9 cellular contexts compared by ENCODE assay signal in genomic region chr2:8515864-8516533, GRCh38.
DNase-seq lines count a peak whose midpoint lies in the region; ATAC-seq, FAIRE-seq and TF ChIP-seq lines count a peak whose summit lies in the region.
"Had no signal": no experiment of that assay in that cellular context is flagged by ENCODE, and none has a peak within 500 bp of the region (broad histone marks: within the 10 kb centered on the region; RNA-seq: fewer than 3 reads in every experiment).

No MANE protein-coding gene starts in this region.

- peaks cover 17% of the 10 kb centered on the region for H3K9me3 ChIP-seq in KOPT-K1 (ENCODE audit: insufficient read depth, low read length, poor library complexity, severe bottlenecking)
- H3K9me3 ChIP-seq in upper lobe of left lung: no peaks in the 10 kb centered on the region

- TF ChIP-seq EP300 in upper lobe of left lung (IDR thresholded peaks at IDR 0.05): no peak

- CTCF ChIA-PET in activated CD8-positive, alpha-beta T cell treated with anti-CD3 and anti-CD28 coated beads for 36 hours (lab: Charles Lee): interaction anchor here (1.0 to 2.6 kb wide), 4 partner anchors 22 to 168 kb away, joined by 3 to 12 read pairs (median 5); no protein-coding TSS in a partner anchor
- CTCF ChIA-PET in MCF 10A (lab: Yijun Ruan, JAX): interaction anchor here (0.6 kb wide), 1 partner anchor 152 kb away, joined by 3 read pairs; no protein-coding TSS in a partner anchor

- no peak overlapping the region for H3K4me3 Mint-ChIP-seq in activated CD8-positive, alpha-beta T cell treated with anti-CD3 and anti-CD28 coated beads for 36 hours
- H3K4me3 Mint-ChIP-seq in MCF 10A (ENCODE audit: unreplicated experiment) (no peak overlapping the region), glutamatergic neuron (ENCODE audit: unreplicated experiment) (no peak overlapping the region)

- 67 to 82% methylated on average over 4 to 5 of the region's 5 CpGs for WGBS in upper lobe of left lung, 2 donors

- no peaks in the 10 kb centered on the region for H3K27me3 Mint-ChIP-seq in activated CD8-positive, alpha-beta T cell treated with anti-CD3 and anti-CD28 coated beads for 36 hours
- H3K27me3 Mint-ChIP-seq in MCF 10A (ENCODE audit: insufficient read depth, unreplicated experiment): no peaks in the 10 kb centered on the region
- H3K27me3 Mint-ChIP-seq in glutamatergic neuron (ENCODE audit: unreplicated experiment): no peaks in the 10 kb centered on the region

- H3K27ac ChIP-seq in KOPT-K1 (ENCODE audit: low read depth, low read length, poor library complexity, severe bottlenecking) (peak overlapping the region; percentile 77), upper lobe of left lung (peak overlapping the region in 3 of 4 donors; percentile 54 to 75 (median 75))

- TF ChIP-seq CTCF in activated CD8-positive, alpha-beta T cell treated with anti-CD3 and anti-CD28 coated beads for 36 hours (IDR thresholded peaks at IDR 0.05): no peak
- no peak for TF ChIP-seq CTCF in upper lobe of left lung (IDR thresholded peaks at IDR 0.05)
- TF ChIP-seq CTCF in MCF 10A (IDR thresholded peaks at IDR 0.05; ENCODE audit: unreplicated experiment): no peak
- no peak for TF ChIP-seq CTCF in glutamatergic neuron (IDR thresholded peaks at IDR 0.05; ENCODE audit: partially characterized antibody, unreplicated experiment)

- BruUV-seq in MCF 10A (replicated peaks; lab: Mats Ljungman, UMichigan): no TSS peak

- H3K4me3 ChIP-seq in upper lobe of left lung: no peak overlapping the region

- POLR2A ChIA-PET in activated CD8-positive, alpha-beta T cell treated with anti-CD3 and anti-CD28 coated beads for 36 hours (lab: Charles Lee): interaction anchor here (0.6 to 5.2 kb wide), 14 partner anchors 11 to 169 kb away, joined by 3 to 34 read pairs (median 3); partner anchors contain the start of gene ID2
- POLR2A ChIA-PET in MCF 10A (lab: Yijun Ruan, JAX): interaction anchor here (0.6 kb wide), 1 partner anchor 315 kb away, joined by 3 read pairs; no protein-coding TSS in a partner anchor

- intact Hi-C loops in activated CD8-positive, alpha-beta T cell treated with anti-CD3 and anti-CD28 coated beads for 36 hours (cut with micrococcal nuclease): loop anchor here (1.0 to 10.0 kb wide), 4 partner anchors 27 to 169 kb away; partner anchors contain the start of gene ID2
- intact Hi-C loops in MCF 10A (cut with micrococcal nuclease): no loop called here

- peaks cover 13 to 48% (median 21%) of the 10 kb centered on the region in 4 donors for H3K4me1 ChIP-seq in upper lobe of left lung

- no peaks in the 10 kb centered on the region for H3K27me3 ChIP-seq in upper lobe of left lung

- peak; percentile 37 for ATAC-seq in GM21390 (IDR thresholded peaks at IDR 0.05; ENCODE audit: unreplicated experiment)
- ATAC-seq in activated CD8-positive, alpha-beta T cell treated with anti-CD3 and anti-CD28 coated beads for 36 hours: peak; percentile 4
- ATAC-seq in upper lobe of left lung (ENCODE audit: low FRiP score in 2 of 2): no peak

- H3K36me3 ChIP-seq in KOPT-K1 (ENCODE audit: insufficient read depth, low read length) (no peaks in the 10 kb centered on the region), upper lobe of left lung (no peaks in the 10 kb centered on the region)

- FAIRE-seq in GM12892 (lab: Jason Lieb, UNC): peak; percentile 88

- H3K36me3 Mint-ChIP-seq in activated CD8-positive, alpha-beta T cell treated with anti-CD3 and anti-CD28 coated beads for 36 hours (ENCODE audit: low read depth): peaks cover 12% of the 10 kb centered on the region
- H3K36me3 Mint-ChIP-seq in MCF 10A (ENCODE audit: insufficient read depth, unreplicated experiment) (no peaks in the 10 kb centered on the region), glutamatergic neuron (ENCODE audit: unreplicated experiment) (peaks cover 4% of the 10 kb centered on the region)
- H3K36me3 Mint-ChIP-seq: IgD-negative memory B cell had no signal

- peaks cover 75% of the 10 kb centered on the region for H3K4me1 Mint-ChIP-seq in activated CD8-positive, alpha-beta T cell treated with anti-CD3 and anti-CD28 coated beads for 36 hours (ENCODE audit: low read depth)
- H3K4me1 Mint-ChIP-seq in MCF 10A (ENCODE audit: insufficient read depth, unreplicated experiment) (no peaks in the 10 kb centered on the region), glutamatergic neuron (ENCODE audit: low read depth, unreplicated experiment) (no peaks in the 10 kb centered on the region)

- DNase-seq in GM12892 (ENCODE audit: insufficient read length) (peak; percentile 38), upper lobe of left lung (no peak), MCF 10A (ENCODE audit: unreplicated experiment) (no peak), glutamatergic neuron (no peak), cortex of kidney (lab: John Stamatoyannopoulos, UW) (no peak)
- peak; percentile 50 for DNase-seq in activated CD8-positive, alpha-beta T cell treated with anti-CD3 and anti-CD28 coated beads for 36 hours

- H3K9me3 Mint-ChIP-seq in activated CD8-positive, alpha-beta T cell treated with anti-CD3 and anti-CD28 coated beads for 36 hours: peaks cover 13% of the 10 kb centered on the region
- H3K9me3 Mint-ChIP-seq in MCF 10A (ENCODE audit: unreplicated experiment): peaks cover 23% of the 10 kb centered on the region
- H3K9me3 Mint-ChIP-seq in glutamatergic neuron (ENCODE audit: unreplicated experiment): peaks cover 7% of the 10 kb centered on the region

- no peak for TF ChIP-seq POLR2A in GM12892 (IDR thresholded peaks at IDR 0.05; ENCODE audit: low read depth, low read length)
- no peak for TF ChIP-seq POLR2A in upper lobe of left lung (IDR thresholded peaks at IDR 0.05)

- H3K27ac Mint-ChIP-seq in activated CD8-positive, alpha-beta T cell treated with anti-CD3 and anti-CD28 coated beads for 36 hours: peak overlapping the region; percentile 96
- no peak overlapping the region for H3K27ac Mint-ChIP-seq in MCF 10A (ENCODE audit: low read depth, unreplicated experiment)
- H3K27ac Mint-ChIP-seq in glutamatergic neuron (ENCODE audit: unreplicated experiment): no peak overlapping the region
- H3K27ac Mint-ChIP-seq: IgD-negative memory B cell had no signal

Comparison
In these comparisons a context has a peak if more than half of its experiments do, and no peak if none do; other contexts are left out.
1. DNase-seq: peak in GM12892 (single experiment) and activated CD8-positive, alpha-beta T cell treated with anti-CD3 and anti-CD28 coated beads for 36 hours (single experiment); none in upper lobe of left lung (0 of 2), MCF 10A (single experiment), glutamatergic neuron (single experiment) and cortex of kidney (single experiment).
2. ATAC-seq: peak in GM21390 (single experiment) and activated CD8-positive, alpha-beta T cell treated with anti-CD3 and anti-CD28 coated beads for 36 hours (single experiment); none in upper lobe of left lung (0 of 2).